Comparison of ENCODE assay signal across 19 cellular contexts in the genomic region with DNA sequence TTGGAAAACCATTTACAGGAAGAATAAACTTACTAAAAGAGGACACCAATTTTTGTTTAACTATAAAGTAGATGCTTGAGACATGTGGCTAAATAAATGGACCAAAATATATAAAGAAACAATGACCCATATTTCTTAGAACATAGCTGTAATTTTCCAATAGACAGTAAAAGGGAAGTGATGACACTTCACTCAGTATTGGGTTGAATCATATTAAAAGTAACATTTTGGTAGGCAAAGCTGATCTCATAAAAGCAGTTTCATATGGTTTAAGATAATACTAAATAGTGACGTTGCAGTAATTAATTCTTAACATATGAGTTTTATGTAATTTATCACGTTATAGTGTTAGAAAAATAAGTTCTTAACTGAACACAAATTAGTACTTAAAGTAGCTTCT.
A peak's percentile ranks its signal among the peaks of the same experiment; 100 is the strongest.
DNase-seq lines count a peak whose midpoint lies in the region; ATAC-seq and TF ChIP-seq lines count a peak whose summit lies in the region.
"Had no signal": no experiment of that assay in that cellular context is flagged by ENCODE, and none has a peak within 500 bp of the region (broad histone marks: within the 10 kb centered on the region; RNA-seq: fewer than 3 reads in every experiment).

No MANE protein-coding gene starts in this region.

- H3K27ac ChIP-seq in GM23248 (peak overlapping the region; percentile 18), Karpas-422 (ENCODE audit: low read length) (no peak overlapping the region)
- no peak overlapping the region for H3K27ac ChIP-seq in CD4-positive, alpha-beta memory T cell (ENCODE audit: low read depth, low read length)
- H3K27ac ChIP-seq: C4-2B, stomach, upper lobe of right lung had no signal

- no peak for DNase-seq in activated CD4-positive, alpha-beta memory T cell treated with anti-CD3 and anti-CD28 coated beads for 36 hours
- DNase-seq in activated CD4-positive, alpha-beta memory T cell treated with anti-CD3 and anti-CD28 coated beads, Interleukin-2, amount 10 ng/mL, durations not matched to agents 7 days and 5 days = no peak
- DNase-seq in GM23248 (peak; percentile 45), activated B cell treated with CpG ODN at 0.5 μM for 24 hours (no peak), Karpas-422 (no peak)
- no peak for DNase-seq in CD4-positive, alpha-beta memory T cell
- DNase-seq: activated CD4-positive, CD25-positive, alpha-beta regulatory T cell treated with anti-CD3 and anti-CD28 coated beads, Interleukin-2, amount 50 U/mL, for 72 hours; DMS53; HFFc6; hippocampal formation; NCI-H345; stimulated activated CD4-positive, alpha-beta T cell treated with anti-CD3 and anti-CD28 coated beads, Interleukin-15, amount 100 ng/mL, for 24 hours; stomach; upper lobe of right lung had no signal

- H3K27me3 Mint-ChIP-seq in activated CD4-positive, alpha-beta memory T cell treated with anti-CD3 and anti-CD28 coated beads for 36 hours = no peaks in the 10 kb centered on the region
- no peaks in the 10 kb centered on the region for H3K27me3 Mint-ChIP-seq in activated CD4-positive, alpha-beta memory T cell treated with anti-CD3 and anti-CD28 coated beads, Interleukin-2, amount 10 ng/mL, durations not matched to agents 7 days and 5 days
- H3K27me3 Mint-ChIP-seq in activated B cell treated with CpG ODN at 0.5 μM for 24 hours = no peaks in the 10 kb centered on the region
- peaks cover 2 to 3% of the 10 kb centered on the region in 2 donors for H3K27me3 Mint-ChIP-seq in CD4-positive, alpha-beta memory T cell
- H3K27me3 Mint-ChIP-seq: memory B cell had no signal

- no peak overlapping the region for H3K4me2 ChIP-seq in GM23248 (ENCODE audit: unreplicated experiment)
- no peak overlapping the region for H3K4me2 ChIP-seq in skeletal muscle satellite cell (ENCODE audit: low read length)
- no peak overlapping the region for H3K4me2 ChIP-seq in Karpas-422 (ENCODE audit: low read depth, low read length, poor library complexity, severe bottlenecking)

- intact Hi-C loops in activated CD4-positive, alpha-beta memory T cell treated with anti-CD3 and anti-CD28 coated beads for 36 hours (cut with micrococcal nuclease) = loop anchor here (1.0 kb wide), 1 partner anchor 15 kb away; no protein-coding TSS in a partner anchor
- intact Hi-C loops in activated B cell treated with CpG ODN at 0.5 μM for 24 hours (cut with micrococcal nuclease) = loop anchor here (1.0 kb wide), 1 partner anchor 308 kb away; no protein-coding TSS in a partner anchor
- intact Hi-C loops in CD4-positive, alpha-beta memory T cell (cut with micrococcal nuclease) = no loop called here

- in situ Hi-C loops in GM23248 (cut with MboI) = no loop called here

- H3K4me1 ChIP-seq in GM23248 (ENCODE audit: insufficient read depth) (peaks cover 18% of the 10 kb centered on the region), skeletal muscle satellite cell (ENCODE audit: control insufficient read depth, insufficient read depth, low read length) (peaks cover 8% of the 10 kb centered on the region), Karpas-422 (ENCODE audit: low read length) (peaks cover 7% of the 10 kb centered on the region)
- H3K4me1 ChIP-seq in CD4-positive, alpha-beta memory T cell (ENCODE audit: insufficient read depth, low read length) = no peaks in the 10 kb centered on the region
- H3K4me1 ChIP-seq: upper lobe of right lung had no signal

- H2AFZ ChIP-seq in GM23248 = peak overlapping the region; percentile 7
- H2AFZ ChIP-seq in Karpas-422 (ENCODE audit: low read length) = no peak overlapping the region

- 30 to 32% methylated on average over 2 of the region's 2 CpGs for WGBS in GM23248 (ENCODE audit: low coverage in 1 of 2, low lambda C conversion rate in 2 of 2, missing lambda C conversion rate in 2 of 2), 2 experiments

- H3K27ac Mint-ChIP-seq in activated CD4-positive, alpha-beta memory T cell treated with anti-CD3 and anti-CD28 coated beads for 36 hours = peak overlapping the region; percentile 79
- no peak overlapping the region for H3K27ac Mint-ChIP-seq in activated CD4-positive, alpha-beta memory T cell treated with anti-CD3 and anti-CD28 coated beads, Interleukin-2, amount 10 ng/mL, durations not matched to agents 7 days and 5 days
- H3K27ac Mint-ChIP-seq in activated B cell treated with CpG ODN at 0.5 μM for 24 hours = peak overlapping the region; percentile 43
- no peak overlapping the region for H3K27ac Mint-ChIP-seq in CD4-positive, alpha-beta memory T cell
- H3K27ac Mint-ChIP-seq: HFFc6, memory B cell had no signal

- POLR2A ChIA-PET in activated CD4-positive, alpha-beta memory T cell treated with anti-CD3 and anti-CD28 coated beads for 36 hours (lab: Charles Lee) = interaction anchor here (0.6 to 2.0 kb wide), 9 partner anchors 22 to 469 kb away, joined by 3 to 7 read pairs (median 3); a partner anchor contains a TSS
- POLR2A ChIA-PET in activated CD4-positive, alpha-beta memory T cell treated with anti-CD3 and anti-CD28 coated beads, Interleukin-2, amount 10 ng/mL, durations not matched to agents 7 days and 5 days (lab: Charles Lee) = no interaction called here
- POLR2A ChIA-PET in activated B cell treated with CpG ODN at 0.5 μM for 24 hours (lab: Charles Lee) = interaction anchor here (0.6 to 1.3 kb wide), 4 partner anchors 16 to 702 kb away, joined by 3 to 6 read pairs (median 3); a partner anchor contains a TSS
- POLR2A ChIA-PET in CD4-positive, alpha-beta memory T cell (lab: Charles Lee; ENCODE audit: partially characterized antibody) = no interaction called here

- H3K9me3 ChIP-seq in GM23248 (ENCODE audit: low read depth) (no peaks in the 10 kb centered on the region), skeletal muscle satellite cell (replicated peaks; ENCODE audit: low read length) (no peaks in the 10 kb centered on the region), Karpas-422 (ENCODE audit: low read length) (no peaks in the 10 kb centered on the region)
- H3K9me3 ChIP-seq in CD4-positive, alpha-beta memory T cell (ENCODE audit: control insufficient read depth in 1 of 2, low read length in 2 of 2) = no peaks in the 10 kb centered on the region
- H3K9me3 ChIP-seq: stomach, upper lobe of right lung had no signal

- H3K4me3 Mint-ChIP-seq in activated CD4-positive, alpha-beta memory T cell treated with anti-CD3 and anti-CD28 coated beads for 36 hours = no peak overlapping the region
- H3K4me3 Mint-ChIP-seq in activated CD4-positive, alpha-beta memory T cell treated with anti-CD3 and anti-CD28 coated beads, Interleukin-2, amount 10 ng/mL, durations not matched to agents 7 days and 5 days = no peak overlapping the region
- H3K4me3 Mint-ChIP-seq in activated B cell treated with CpG ODN at 0.5 μM for 24 hours = no peak overlapping the region
- H3K4me3 Mint-ChIP-seq in CD4-positive, alpha-beta memory T cell = no peak overlapping the region
- H3K4me3 Mint-ChIP-seq: HFFc6, memory B cell had no signal

- peak; percentile 60 for ATAC-seq in activated B cell treated with CpG ODN at 0.5 μM for 24 hours (ENCODE audit: low read depth)
- no peak for ATAC-seq in GM18858 (IDR thresholded peaks at IDR 0.05; ENCODE audit: unreplicated experiment)
- ATAC-seq: Right ventricle myocardium inferior, upper lobe of right lung had no signal

- H3K79me2 ChIP-seq in GM23248 (ENCODE audit: insufficient read depth) = no peaks in the 10 kb centered on the region
- H3K79me2 ChIP-seq in Karpas-422 (ENCODE audit: low read length) = no peaks in the 10 kb centered on the region

- H3K9me2 ChIP-seq in GM23248 (ENCODE audit: insufficient read depth) (no peaks in the 10 kb centered on the region), Karpas-422 (replicated peaks; ENCODE audit: insufficient read depth, low read length) (no peaks in the 10 kb centered on the region)

- CTCF ChIA-PET in activated CD4-positive, alpha-beta memory T cell treated with anti-CD3 and anti-CD28 coated beads for 36 hours (lab: Charles Lee) = interaction anchor here (0.6 to 2.6 kb wide), 5 partner anchors 16 to 470 kb away, joined by 3 to 8 read pairs (median 4); no protein-coding TSS in a partner anchor
- CTCF ChIA-PET in activated CD4-positive, alpha-beta memory T cell treated with anti-CD3 and anti-CD28 coated beads, Interleukin-2, amount 10 ng/mL, durations not matched to agents 7 days and 5 days (lab: Charles Lee) = no interaction called here
- CTCF ChIA-PET in activated B cell treated with CpG ODN at 0.5 μM for 24 hours (lab: Charles Lee) = interaction anchor here (0.6 kb wide), 1 partner anchor 311 kb away, joined by 3 read pairs; no protein-coding TSS in a partner anchor
- CTCF ChIA-PET in CD4-positive, alpha-beta memory T cell (lab: Charles Lee; ENCODE audit: partially characterized antibody) = interaction anchor here (1.1 kb wide), 1 partner anchor 11 kb away, joined by 3 read pairs; no protein-coding TSS in a partner anchor

- H4K20me1 ChIP-seq in GM23248 (ENCODE audit: insufficient read depth) (no peaks in the 10 kb centered on the region), Karpas-422 (ENCODE audit: insufficient read depth, low read depth, low read length) (no peaks in the 10 kb centered on the region)

- peaks cover 11% of the 10 kb centered on the region for H3K4me1 Mint-ChIP-seq in activated CD4-positive, alpha-beta memory T cell treated with anti-CD3 and anti-CD28 coated beads for 36 hours (ENCODE audit: low read depth)
- H3K4me1 Mint-ChIP-seq in activated CD4-positive, alpha-beta memory T cell treated with anti-CD3 and anti-CD28 coated beads, Interleukin-2, amount 10 ng/mL, durations not matched to agents 7 days and 5 days = peaks cover 9% of the 10 kb centered on the region
- H3K4me1 Mint-ChIP-seq in activated B cell treated with CpG ODN at 0.5 μM for 24 hours = peaks cover 7% of the 10 kb centered on the region
- no peaks in the 10 kb centered on the region for H3K4me1 Mint-ChIP-seq in CD4-positive, alpha-beta memory T cell
- H3K4me1 Mint-ChIP-seq: memory B cell had no signal

- H3K36me3 Mint-ChIP-seq in activated CD4-positive, alpha-beta memory T cell treated with anti-CD3 and anti-CD28 coated beads for 36 hours = no peaks in the 10 kb centered on the region
- H3K36me3 Mint-ChIP-seq in activated CD4-positive, alpha-beta memory T cell treated with anti-CD3 and anti-CD28 coated beads, Interleukin-2, amount 10 ng/mL, durations not matched to agents 7 days and 5 days (ENCODE audit: low read depth) = peaks cover 2% of the 10 kb centered on the region
- H3K36me3 Mint-ChIP-seq in activated B cell treated with CpG ODN at 0.5 μM for 24 hours (ENCODE audit: low read depth) = no peaks in the 10 kb centered on the region
- no peaks in the 10 kb centered on the region for H3K36me3 Mint-ChIP-seq in CD4-positive, alpha-beta memory T cell
- H3K36me3 Mint-ChIP-seq: memory B cell had no signal

- no peak overlapping the region for H3K4me3 ChIP-seq in GM23248
- no peak overlapping the region for H3K4me3 ChIP-seq in skeletal muscle satellite cell (ENCODE audit: low read length)
- H3K4me3 ChIP-seq in Karpas-422 (ENCODE audit: low read length) = no peak overlapping the region
- no peak overlapping the region for H3K4me3 ChIP-seq in CD4-positive, alpha-beta memory T cell (ENCODE audit: low read length in 2 of 2)
- H3K4me3 ChIP-seq: stomach, upper lobe of right lung had no signal

- H3F3A ChIP-seq in GM23248 (ENCODE audit: insufficient read depth) = peaks cover 2% of the 10 kb centered on the region

- TF ChIP-seq CTCF in activated B cell treated with CpG ODN at 0.5 μM for 24 hours (IDR thresholded peaks at IDR 0.05) = no peak

- H3K27me3 ChIP-seq in GM23248 (replicated peaks; ENCODE audit: insufficient read depth) (no peaks in the 10 kb centered on the region), skeletal muscle satellite cell (ENCODE audit: control insufficient read depth, insufficient read depth, low read length) (no peaks in the 10 kb centered on the region), Karpas-422 (ENCODE audit: low read length) (0 out of 2 replicates have a peak, but pooled peaks cover 3% of the 10 kb centered on the region)
- no peaks in the 10 kb centered on the region for H3K27me3 ChIP-seq in CD4-positive, alpha-beta memory T cell (ENCODE audit: insufficient read depth, low read length)
- H3K27me3 ChIP-seq: stomach, upper lobe of right lung had no signal

- H3K9ac ChIP-seq in GM23248 (peak overlapping the region; percentile 24), skeletal muscle satellite cell (ENCODE audit: low read depth, low read length) (peak overlapping the region; percentile 47), Karpas-422 (ENCODE audit: low read length) (no peak overlapping the region)

- H3K36me3 ChIP-seq in GM23248 (ENCODE audit: low read depth) = no peaks in the 10 kb centered on the region
- H3K36me3 ChIP-seq in skeletal muscle satellite cell (ENCODE audit: insufficient read depth, low read length) = no peaks in the 10 kb centered on the region
- H3K36me3 ChIP-seq in Karpas-422 (ENCODE audit: insufficient read depth, low read length) = no peaks in the 10 kb centered on the region
- H3K36me3 ChIP-seq in CD4-positive, alpha-beta memory T cell (ENCODE audit: insufficient read depth, low read length) = no peaks in the 10 kb centered on the region
- H3K36me3 ChIP-seq: stomach, upper lobe of right lung had no signal

- H3K9me3 Mint-ChIP-seq in activated CD4-positive, alpha-beta memory T cell treated with anti-CD3 and anti-CD28 coated beads for 36 hours = peaks cover 3% of the 10 kb centered on the region
- peaks cover 2% of the 10 kb centered on the region for H3K9me3 Mint-ChIP-seq in activated CD4-positive, alpha-beta memory T cell treated with anti-CD3 and anti-CD28 coated beads, Interleukin-2, amount 10 ng/mL, durations not matched to agents 7 days and 5 days
- H3K9me3 Mint-ChIP-seq in activated B cell treated with CpG ODN at 0.5 μM for 24 hours = no peaks in the 10 kb centered on the region
- H3K9me3 Mint-ChIP-seq in CD4-positive, alpha-beta memory T cell = no peaks in the 10 kb centered on the region
- H3K9me3 Mint-ChIP-seq: HFFc6, memory B cell had no signal

Comparison
In these comparisons a context has a peak if more than half of its experiments do, and no peak if none do; other contexts are left out.
1. H3K27ac Mint-ChIP-seq: peak in activated CD4-positive, alpha-beta memory T cell treated with anti-CD3 and anti-CD28 coated beads for 36 hours (single experiment) and activated B cell treated with CpG ODN at 0.5 μM for 24 hours (single experiment); none in activated CD4-positive, alpha-beta memory T cell treated with anti-CD3 and anti-CD28 coated beads, Interleukin-2, amount 10 ng/mL, durations not matched to agents 7 days and 5 days (single experiment) and CD4-positive, alpha-beta memory T cell (0 of 7).
2. POLR2A ChIA-PET loops: an anchor here in activated CD4-positive, alpha-beta memory T cell treated with anti-CD3 and anti-CD28 coated beads for 36 hours (0.6 to 2.0 kb wide) and activated B cell treated with CpG ODN at 0.5 μM for 24 hours (0.6 to 1.3 kb wide); none called in activated CD4-positive, alpha-beta memory T cell treated with anti-CD3 and anti-CD28 coated beads, Interleukin-2, amount 10 ng/mL, durations not matched to agents 7 days and 5 days and CD4-positive, alpha-beta memory T cell.